Comparison of ENCODE assay signal across 19 cellular contexts in genomic region chrX:17735396-17735795, GRCh38. TPM values are rescaled to one million over a fixed set of nuclear protein-coding genes. Genes with fewer than 3 reads are reported as not detected.
DNase-seq lines count a peak whose midpoint lies in the region; ATAC-seq and TF ChIP-seq lines count a peak whose summit lies in the region.
"Had no signal": no experiment of that assay in that cellular context is flagged by ENCODE, and none has a peak within 500 bp of the region (broad histone marks: within the 10 kb centered on the region; RNA-seq: fewer than 3 reads in every experiment).

No MANE protein-coding gene starts in this region.

- no peaks in the 10 kb centered on the region for H3K36me3 ChIP-seq in GM23248 (ENCODE audit: low read depth)
- peaks cover 0 to 9% (median 0%) of the 10 kb centered on the region in 4 donors for H3K36me3 ChIP-seq in esophagus muscularis mucosa
- H3K36me3 ChIP-seq in testis (ENCODE audit: low read depth, missing control alignments) = no peaks in the 10 kb centered on the region
- H3K36me3 ChIP-seq: MG63 had no signal

- no peaks in the 10 kb centered on the region for H3K27me3 Mint-ChIP-seq in nephron (ENCODE audit: low read depth)
- peaks cover 30% of the 10 kb centered on the region for H3K27me3 Mint-ChIP-seq in activated naive CD4-positive, alpha-beta T cell treated with anti-CD3 and anti-CD28 coated beads, Interleukin-2, amount 10 ng/mL, durations not matched to agents 7 days and 5 days
- H3K27me3 Mint-ChIP-seq: activated naive CD8-positive, alpha-beta T cell had no signal

- H3K4me3 Mint-ChIP-seq in nephron = peak overlapping the region; percentile 25 to 68 (median 62)
- no peak overlapping the region for H3K4me3 Mint-ChIP-seq in activated naive CD4-positive, alpha-beta T cell treated with anti-CD3 and anti-CD28 coated beads, Interleukin-2, amount 10 ng/mL, durations not matched to agents 7 days and 5 days
- H3K4me3 Mint-ChIP-seq: activated CD4-positive, alpha-beta T cell treated with anti-CD3 and anti-CD28 coated beads for 36 hours; activated naive CD8-positive, alpha-beta T cell; memory B cell had no signal

- TF ChIP-seq CTCF in esophagus muscularis mucosa (IDR thresholded peaks at IDR 0.05) (no peak), nephron (IDR thresholded peaks at IDR 0.05; ENCODE audit: unreplicated experiment in 3 of 3) (no peak), testis (IDR thresholded peaks at IDR 0.05) (no peak)

- no peak overlapping the region for H3K4me3 ChIP-seq in GM23248
- no peak overlapping the region for H3K4me3 ChIP-seq in esophagus muscularis mucosa
- H3K4me3 ChIP-seq in testis = no peak overlapping the region
- H3K4me3 ChIP-seq: MG63 had no signal

- no peak overlapping the region for H3K4me2 ChIP-seq in GM23248 (ENCODE audit: unreplicated experiment)

- peaks cover 20% of the 10 kb centered on the region for H3K79me2 ChIP-seq in GM23248 (ENCODE audit: insufficient read depth)

- WGBS in GM23248 (ENCODE audit: low coverage in 1 of 2, low lambda C conversion rate in 2 of 2, missing lambda C conversion rate in 2 of 2), 2 experiments = 4 to 13% methylated on average over 5 of the region's 5 CpGs
- WGBS in esophagus muscularis mucosa = 59% methylated on average over 5 of the region's 5 CpGs
- WGBS in testis, 2 donors = 8 to 15% methylated on average over 5 of the region's 5 CpGs

- H3K9me3 ChIP-seq in GM23248 (ENCODE audit: low read depth) = no peaks in the 10 kb centered on the region
- H3K9me3 ChIP-seq in esophagus muscularis mucosa = no peaks in the 10 kb centered on the region
- H3K9me3 ChIP-seq in testis = no peaks in the 10 kb centered on the region
- H3K9me3 ChIP-seq: MG63 had no signal

- peak overlapping the region; percentile 55 to 90 (median 84) for H3K27ac Mint-ChIP-seq in nephron
- no peak overlapping the region for H3K27ac Mint-ChIP-seq in activated naive CD4-positive, alpha-beta T cell treated with anti-CD3 and anti-CD28 coated beads, Interleukin-2, amount 10 ng/mL, durations not matched to agents 7 days and 5 days
- H3K27ac Mint-ChIP-seq: activated CD4-positive, alpha-beta T cell treated with anti-CD3 and anti-CD28 coated beads for 36 hours; activated naive CD8-positive, alpha-beta T cell; memory B cell had no signal

- H3K4me1 Mint-ChIP-seq in nephron = peaks cover 20% of the 10 kb centered on the region
- peaks cover 26% of the 10 kb centered on the region for H3K4me1 Mint-ChIP-seq in activated naive CD4-positive, alpha-beta T cell treated with anti-CD3 and anti-CD28 coated beads, Interleukin-2, amount 10 ng/mL, durations not matched to agents 7 days and 5 days

- H3K36me3 Mint-ChIP-seq in nephron (ENCODE audit: low read depth) = peaks cover 15% of the 10 kb centered on the region
- H3K36me3 Mint-ChIP-seq in activated naive CD4-positive, alpha-beta T cell treated with anti-CD3 and anti-CD28 coated beads, Interleukin-2, amount 10 ng/mL, durations not matched to agents 7 days and 5 days = no peaks in the 10 kb centered on the region
- H3K36me3 Mint-ChIP-seq: activated naive CD8-positive, alpha-beta T cell had no signal

- no peak for TF ChIP-seq EP300 in esophagus muscularis mucosa (IDR thresholded peaks at IDR 0.05)

- CTCF ChIA-PET in activated naive CD4-positive, alpha-beta T cell treated with anti-CD3 and anti-CD28 coated beads, Interleukin-2, amount 10 ng/mL, durations not matched to agents 7 days and 5 days (lab: Charles Lee) = no interaction called here

- no peaks in the 10 kb centered on the region for H3K27me3 ChIP-seq in GM23248 (replicated peaks; ENCODE audit: insufficient read depth)
- H3K27me3 ChIP-seq in esophagus muscularis mucosa = no peaks in the 10 kb centered on the region
- H3K27me3 ChIP-seq in testis = no peaks in the 10 kb centered on the region
- H3K27me3 ChIP-seq: MG63 had no signal

- peak; percentile 3 for DNase-seq in GM23248
- DNase-seq in esophagus muscularis mucosa (ENCODE audit: extremely low spot score) = no peak
- DNase-seq in testis = peak; percentile 54
- no peak for DNase-seq in NCI-H1417 treated with DMSO at 0.1 percent for 48 hours (lab: John Stamatoyannopoulos, UW)
- no peak for DNase-seq in activated naive CD4-positive, alpha-beta T cell treated with anti-CD3 and anti-CD28 coated beads, Interleukin-2, amount 10 ng/mL, durations not matched to agents 7 days and 5 days
- DNase-seq in NCI-H526 (lab: John Stamatoyannopoulos, UW) = no peak
- no peak for DNase-seq in sciatic nerve (ENCODE audit: low spot score)
- DNase-seq: activated CD4-positive, alpha-beta T cell treated with anti-CD3 and anti-CD28 coated beads for 36 hours; foreskin fibroblast; MG63; NCI-H146; NCI-H2171 treated with DMSO at 0.1 percent for 48 hours; NCI-H526 treated with DMSO at 0.1 percent for 48 hours; stimulated activated CD8-positive, alpha-beta memory T cell treated with anti-CD3 and anti-CD28 coated beads, Interleukin-4, amount 100 ng/mL, for 48 hours; substantia nigra had no signal

- no peaks in the 10 kb centered on the region for H4K20me1 ChIP-seq in GM23248 (ENCODE audit: insufficient read depth)

- in situ Hi-C loops in GM23248 (cut with MboI) = no loop called here

- 0 out of 2 replicates have a peak, but pooled peaks cover 4% of the 10 kb centered on the region for H3F3A ChIP-seq in GM23248 (ENCODE audit: insufficient read depth)

- H3K9me2 ChIP-seq in GM23248 (ENCODE audit: insufficient read depth) = no peaks in the 10 kb centered on the region

- peak overlapping the region; percentile 24; the same call in 1 of the 2 replicates for H2AFZ ChIP-seq in GM23248

- ATAC-seq in sciatic nerve = no peak
- ATAC-seq: activated CD4-positive, alpha-beta T cell treated with anti-CD3 and anti-CD28 coated beads for 36 hours had no signal

- TF ChIP-seq POLR2A in esophagus muscularis mucosa (IDR thresholded peaks at IDR 0.05; ENCODE audit: low read depth) (no peak), testis (IDR thresholded peaks at IDR 0.05) (no peak)

- H3K9ac ChIP-seq in GM23248 = no peak overlapping the region

- H3K4me1 ChIP-seq in GM23248 (ENCODE audit: insufficient read depth) (0 out of 2 replicates have a peak, but pooled peaks cover 5% of the 10 kb centered on the region), esophagus muscularis mucosa (peaks cover 0 to 18% (median 8%) of the 10 kb centered on the region in 4 donors), testis (no peaks in the 10 kb centered on the region)

- intact Hi-C loops in esophagus muscularis mucosa (cut with DNase I) = no loop called here
- intact Hi-C loops in testis (cut with DNase I; ENCODE audit: low total_unique reads) = no loop called here
- intact Hi-C loops in sciatic nerve (cut with DNase I) = no loop called here

- H3K9me3 Mint-ChIP-seq in nephron = no peaks in the 10 kb centered on the region
- no peaks in the 10 kb centered on the region for H3K9me3 Mint-ChIP-seq in activated naive CD4-positive, alpha-beta T cell treated with anti-CD3 and anti-CD28 coated beads, Interleukin-2, amount 10 ng/mL, durations not matched to agents 7 days and 5 days
- H3K9me3 Mint-ChIP-seq: memory B cell had no signal

- no peak overlapping the region for H3K27ac ChIP-seq in GM23248
- H3K27ac ChIP-seq in esophagus muscularis mucosa (replicated peaks in 1 of 4) = peak overlapping the region in 3 of 4 donors; percentile 77 to 95 (median 94)
- H3K27ac ChIP-seq in testis = peak overlapping the region; percentile 65 to 90
- H3K27ac ChIP-seq: HL-60 had no signal

RNA-seq across cellular contexts. Expression of gene SCML1, which starts 1.9 kb away (rescaled TPM):
- 6.6 and 7.5 TPM in 2 replicates for total RNA-seq in GM23248 (2014; rRNA removed; shearing (Covaris generic))
- polyA plus RNA-seq in GM23248 (2016; fragmentation: Nextera tagmentation; extraction: Ambion mirVana) = 8.7 and 10.0 TPM in 2 replicates
- 1 to 10 TPM; 4.8 to 8.3 (median 6.4) TPM for total RNA-seq in esophagus muscularis mucosa
- 100 to 1,000 TPM in 1 of 2 donors, 10 to 100 TPM in 1; 83.4 to 112 TPM for total RNA-seq in testis
- polyA plus RNA-seq in testis (ENCODE audit: insufficient read depth, low read depth, low replicate concordance) = 49.8 TPM
- total RNA-seq in sciatic nerve = 17.8 TPM

Comparison
In these comparisons a context has a peak if more than half of its experiments do, and no peak if none do; other contexts are left out.
1. DNase-seq: peak in GM23248 (single experiment) and testis (single experiment); none in esophagus muscularis mucosa (single experiment), NCI-H1417 treated with DMSO at 0.1 percent for 48 hours (single experiment), activated naive CD4-positive, alpha-beta T cell treated with anti-CD3 and anti-CD28 coated beads, Interleukin-2, amount 10 ng/mL, durations not matched to agents 7 days and 5 days (single experiment), NCI-H526 (0 of 2) and sciatic nerve (single experiment).